Comparison of ENCODE assay signal across 9 cellular contexts in genomic region chr9:22119537-22120167, GRCh38.
DNase-seq lines count a peak whose midpoint lies in the region; ATAC-seq, FAIRE-seq and TF ChIP-seq lines count a peak whose summit lies in the region.
"Had no signal": no experiment of that assay in that cellular context is flagged by ENCODE, and none has a peak within 500 bp of the region (broad histone marks: within the 10 kb centered on the region; RNA-seq: fewer than 3 reads in every experiment).

No MANE protein-coding gene starts in this region.

- no peak overlapping the region for H3K4me2 ChIP-seq in IMR-90 (ENCODE audit: low read depth, low read length)

- H3K79me1 ChIP-seq in IMR-90 (ENCODE audit: low read depth in 1 of 2, low read length in 2 of 2) = no peaks in the 10 kb centered on the region

- no peak for FAIRE-seq in H54 (lab: Jason Lieb, UNC)
- FAIRE-seq: colon had no signal

- H3K23ac ChIP-seq in IMR-90 (ENCODE audit: low read depth, low read length) = no peak overlapping the region

- H3K9me3 ChIP-seq in IMR-90 (ENCODE audit: control insufficient read depth, insufficient read depth, low read length) = no peaks in the 10 kb centered on the region
- H3K9me3 ChIP-seq in adrenal gland (replicated peaks in 1 of 3) = no peaks in the 10 kb centered on the region
- no peaks in the 10 kb centered on the region for H3K9me3 ChIP-seq in right lobe of liver

- 0 out of 2 replicates have a peak overlapping the region, but pooled peaks have one; percentile 43 for H2BK20ac ChIP-seq in IMR-90 (ENCODE audit: low read depth, low read length)

- dilution Hi-C loops in IMR-90 (cut with HindIII; ENCODE audit: low sequenced_read_pairs, unreplicated experiment) = no loop called here

- BruUV-seq in IMR-90 (replicated peaks; lab: Mats Ljungman, UMichigan) = no TSS peak

- no peaks in the 10 kb centered on the region for H4K20me1 ChIP-seq in IMR-90 (ENCODE audit: insufficient read depth, low read length)

- H2BK15ac ChIP-seq in IMR-90 (ENCODE audit: low read depth, low read length) = peak overlapping the region; percentile 12; the same call in 1 of the 3 replicates

- H3K4ac ChIP-seq in IMR-90 (ENCODE audit: low read depth, low read length) = no peak overlapping the region

- CTCF ChIA-PET in IMR-90 (lab: Yijun Ruan, JAX) = interaction anchor here (0.6 to 5.6 kb wide), 19 partner anchors 9 to 137 kb away, joined by 3 to 39 read pairs (median 3); partner anchors contain the start of gene CDKN2B

- peaks cover 16% of the 10 kb centered on the region for H3K4me1 ChIP-seq in IMR-90 (ENCODE audit: control insufficient read depth, insufficient read depth, low read length)
- no peaks in the 10 kb centered on the region for H3K4me1 ChIP-seq in adrenal gland (replicated peaks in 1 of 2)
- H3K4me1 ChIP-seq in right lobe of liver = peaks cover 0 to 3% (median 0%) of the 10 kb centered on the region in 4 donors

- H4K8ac ChIP-seq in IMR-90 (ENCODE audit: low read depth in 2 of 2, low read length in 2 of 2) = no peak overlapping the region

- in situ Hi-C loops in IMR-90 (cut with MboI; ENCODE audit: low sequenced_read_pairs) = loop anchor here (25.0 kb wide), 1 partner anchor 307 kb away; the partner anchor contains the start of gene MTAP

- H2BK120ac ChIP-seq in IMR-90 (ENCODE audit: low read depth, low read length) = 0 out of 2 replicates have a peak overlapping the region, but pooled peaks have one; percentile 51

- peaks cover 4% of the 10 kb centered on the region; the same call in 1 of the 2 replicates for H3K9me1 ChIP-seq in IMR-90 (ENCODE audit: insufficient read depth, low read length)

- no peak overlapping the region for H4K91ac ChIP-seq in IMR-90 (ENCODE audit: insufficient read depth, low read depth, low read length)

- no peak overlapping the region for H3K18ac ChIP-seq in IMR-90 (ENCODE audit: low read depth, low read length)

- H3K27me3 ChIP-seq in IMR-90 (ENCODE audit: control insufficient read depth, insufficient read depth, low read length) (no peaks in the 10 kb centered on the region), adrenal gland (no peaks in the 10 kb centered on the region), right lobe of liver (no peaks in the 10 kb centered on the region)

- no peak overlapping the region for H3K9ac ChIP-seq in IMR-90 (ENCODE audit: low read depth, low read length)

- H2BK5ac ChIP-seq in IMR-90 (ENCODE audit: low read depth, low read length, poor library complexity, severe bottlenecking) = no peak overlapping the region

- ATAC-seq in GM18502 (IDR thresholded peaks at IDR 0.05; ENCODE audit: poor library complexity, unreplicated experiment) (peak; percentile 87), IMR-90 (ENCODE audit: low read depth) (peak; percentile 30; the same call in 1 of the 2 replicates), right lobe of liver (peak; percentile 21 to 73 (median 66))

- intact Hi-C loops in IMR-90 (cut with micrococcal nuclease) (loop anchor here (1.0 to 5.0 kb wide), 4 partner anchors 110 to 305 kb away; partner anchors contain the start of gene CDKN2B), adrenal gland (cut with DNase I) (loop anchor here (5.0 to 10.0 kb wide), 4 partner anchors 65 to 315 kb away; partner anchors contain the start of gene MTAP (in 1 of the 2)), right lobe of liver (cut with DNase I) (no loop called here)

- H2AFZ ChIP-seq in IMR-90 (replicated peaks; ENCODE audit: low read length, poor library complexity) = no peak overlapping the region

- H3K14ac ChIP-seq in IMR-90 (replicated peaks; ENCODE audit: low read depth, low read length) = no peak overlapping the region; the same call in 1 of the 2 replicates

- DNase-seq in Ammon's horn (ENCODE audit: low spot score) = peak; percentile 8
- peak; percentile 50 for DNase-seq in IMR-90
- peak in 3 of 7 donors; percentile 16 to 35 (median 27) for DNase-seq in adrenal gland
- DNase-seq in right lobe of liver = no peak
- no peak for DNase-seq in GM19238 (ENCODE audit: insufficient read length, low spot score)
- no peak for DNase-seq in NCI-H2029 (lab: John Stamatoyannopoulos, UW)
- no peak for DNase-seq in H54 (ENCODE audit: insufficient read length, low spot score)

- no CpG with 5 or more reads among the region's 3 CpGs for WGBS in IMR-90 (ENCODE audit: extremely low coverage in 2 of 2, insufficient read length in 1 of 2), 2 experiments
- 25 to 44% (median 34%) methylated on average over 3 of the region's 3 CpGs for WGBS in adrenal gland, 4 donors
- 17% methylated on average over 3 of the region's 3 CpGs for WGBS in right lobe of liver (ENCODE audit: insufficient coverage, low coverage, low lambda C conversion rate, missing lambda C conversion rate)

- H4K5ac ChIP-seq in IMR-90 (ENCODE audit: low read depth, low read length) = no peak overlapping the region

- peak; percentile 64 for TF ChIP-seq CTCF in IMR-90 (conservative IDR thresholded peaks at IDR 0.05; ENCODE audit: low read depth, low read length)
- peak; percentile 22 to 58 (median 52) for TF ChIP-seq CTCF in adrenal gland (IDR thresholded peaks at IDR 0.05)
- TF ChIP-seq CTCF in right lobe of liver (IDR thresholded peaks at IDR 0.05) = peak; percentile 25 to 49 (median 41)

- H3K36me3 ChIP-seq in IMR-90 (ENCODE audit: control insufficient read depth, insufficient read depth, low read length) = no peaks in the 10 kb centered on the region
- no peaks in the 10 kb centered on the region for H3K36me3 ChIP-seq in adrenal gland (replicated peaks in 1 of 2)
- no peaks in the 10 kb centered on the region for H3K36me3 ChIP-seq in right lobe of liver

- H3K27ac ChIP-seq in IMR-90 (ENCODE audit: insufficient read depth, low read length) (no peak overlapping the region), adrenal gland (no peak overlapping the region), right lobe of liver (no peak overlapping the region)

- H3K4me3 ChIP-seq in IMR-90 (ENCODE audit: insufficient read depth, low read depth, low read length) (no peak overlapping the region), adrenal gland (no peak overlapping the region), right lobe of liver (no peak overlapping the region)

- peak; percentile 75 for TF ChIP-seq RAD21 in IMR-90 (IDR thresholded peaks at IDR 0.05; ENCODE audit: low read length)

- H2AK9ac ChIP-seq in IMR-90 (replicated peaks; ENCODE audit: low read depth, low read length, poor library complexity) = no peak overlapping the region

- POLR2A ChIA-PET in IMR-90 (lab: Charles Lee; ENCODE audit: unreplicated experiment) = no interaction called here

- TF ChIP-seq POLR2A in IMR-90 (IDR thresholded peaks at IDR 0.05; ENCODE audit: low read depth, low read length) = no peak
- no peak for TF ChIP-seq POLR2A in adrenal gland (IDR thresholded peaks at IDR 0.05)
- no peak for TF ChIP-seq POLR2A in right lobe of liver (IDR thresholded peaks at IDR 0.05)
- TF ChIP-seq POLR2A in H54 (IDR thresholded peaks at IDR 0.05; ENCODE audit: low read depth, low read length) = no peak

- H2AK5ac ChIP-seq in IMR-90 (ENCODE audit: low read depth, low read length) = no peak overlapping the region

- no peak overlapping the region for H3K56ac ChIP-seq in IMR-90 (ENCODE audit: extremely low read depth, insufficient read depth, low read length)

TF ChIP-seq in IMR-90, 13 proteins besides CTCF, POLR2A, EP300 and RAD21:
- TF ChIP-seq ELK1 (IDR thresholded peaks at IDR 0.05; ENCODE audit: borderline replicate concordance, low read depth, low read length) (no peak), SMC3 (IDR thresholded peaks at IDR 0.05; ENCODE audit: low read depth, low read length) (peak; percentile 59)

Comparison
In these comparisons a context has a peak if more than half of its experiments do, and no peak if none do; other contexts are left out.
1. DNase-seq: peak in Ammon's horn (single experiment) and IMR-90 (single experiment); none in right lobe of liver (0 of 3), GM19238 (single experiment), NCI-H2029 (single experiment) and H54 (single experiment).
2. ATAC-seq: peak in every context shown above with its lines; median percentile 87 in GM18502; 66 in right lobe of liver; 30 in IMR-90.
3. intact Hi-C loops: an anchor here in IMR-90 (1.0 to 5.0 kb wide) and adrenal gland (5.0 to 10.0 kb wide); none called in right lobe of liver.
4. Peak in every context shown above with its lines, with median percentiles within 50 percentile points of each other: CTCF ChIP-seq.